In genomic region chr22:30289126-30289979, GRCh38 we compare ENCODE assay signal across 8 cellular contexts. TPM values are rescaled to one million over a fixed set of nuclear protein-coding genes. Genes with fewer than 3 reads are reported as not detected.
DNase-seq lines count a peak whose midpoint lies in the region; ATAC-seq, FAIRE-seq and TF ChIP-seq lines count a peak whose summit lies in the region.

Gene CASTOR1 (minus strand): TSS chr22:30289505. CDS start chr22:30289497, 8 bp downstream.

- peaks cover 26% of the 10 kb centered on the region for H3K36me3 ChIP-seq in right atrium auricular region
- peaks cover 0 to 13% of the 10 kb centered on the region in 2 donors for H3K36me3 ChIP-seq in psoas muscle (ENCODE audit: insufficient read depth in 1 of 2, low read depth in 1 of 2)

- H3K27ac ChIP-seq in angular gyrus (ENCODE audit: low read depth, low read length) = peak within 1 kb of the TSS; percentile 92
- H3K27ac ChIP-seq in right atrium auricular region = peak within 1 kb of the TSS; percentile 93 to 95
- peak within 1 kb of the TSS; percentile 76 for H3K27ac ChIP-seq in psoas muscle

- FAIRE-seq in GM12892 (lab: Jason Lieb, UNC) (peak; percentile 98), urothelium cell line (lab: Jason Lieb, UNC) (peak; percentile 74)

- TF ChIP-seq CTCF in right atrium auricular region (IDR thresholded peaks at IDR 0.05) (no peak), psoas muscle (IDR thresholded peaks at IDR 0.05) (no peak)

- DNase-seq in GM12892 (ENCODE audit: insufficient read length) (peak; percentile 98), NCI-H1694 (lab: John Stamatoyannopoulos, UW) (peak; percentile 90), T-helper 17 cell (peak; percentile 75 to 90 (median 89)), right atrium auricular region (ENCODE audit: low spot score) (peak; percentile 99), psoas muscle (peak; percentile 99), urothelium cell line (ENCODE audit: low spot score) (peak; percentile 100)

- H3K4me1 ChIP-seq in right atrium auricular region = peaks cover 0 to 50% of the 10 kb centered on the region in 2 donors
- peaks cover 22% of the 10 kb centered on the region for H3K4me1 ChIP-seq in psoas muscle

- H3K36me3 Mint-ChIP-seq in T-helper 17 cell (ENCODE audit: low read depth) = peaks cover 4% of the 10 kb centered on the region

- peak within 1 kb of the TSS; percentile 94 to 98 for H3K4me3 ChIP-seq in right atrium auricular region
- H3K4me3 ChIP-seq in psoas muscle = peak within 1 kb of the TSS; percentile 94

- H3K27ac Mint-ChIP-seq in T-helper 17 cell = peak within 1 kb of the TSS; percentile 89

- TF ChIP-seq POLR2A in GM12892 (IDR thresholded peaks at IDR 0.05; ENCODE audit: low read depth, low read length) = no peak

- no peaks in the 10 kb centered on the region for H3K27me3 Mint-ChIP-seq in T-helper 17 cell

- peak within 1 kb of the TSS; percentile 92 for H3K4me3 Mint-ChIP-seq in T-helper 17 cell

- peak; percentile 66 for ATAC-seq in HG02852 (IDR thresholded peaks at IDR 0.05; ENCODE audit: unreplicated experiment)
- ATAC-seq in T-helper 17 cell = peak; percentile 83
- ATAC-seq in psoas muscle = peak; percentile 93 to 95 (median 94)

- intact Hi-C loops in psoas muscle (cut with DNase I) = loop anchor here in 1 of 2 donors (2.0 kb wide), 1 partner anchor 97 kb away; the partner anchor contains the start of gene RNF215

- peaks cover 28% of the 10 kb centered on the region for H3K4me1 Mint-ChIP-seq in T-helper 17 cell

- H3K9me3 ChIP-seq in T-helper 17 cell (ENCODE audit: control insufficient read depth, low read length, poor library complexity, severe bottlenecking) (no peaks in the 10 kb centered on the region), right atrium auricular region (no peaks in the 10 kb centered on the region), psoas muscle (no peaks in the 10 kb centered on the region)

- WGBS in psoas muscle, 3 donors = 0 to 1% (median 0%) methylated on average over 55 to 85 of the region's 85 CpGs

- H3K27me3 ChIP-seq in right atrium auricular region = no peaks in the 10 kb centered on the region
- H3K27me3 ChIP-seq in psoas muscle (ENCODE audit: insufficient read depth in 3 of 3, low read length in 2 of 3) = no peaks in the 10 kb centered on the region

RNA-seq across cellular contexts. Expression of gene CASTOR1, which starts in this region (rescaled TPM):
- 4.7 TPM for polyA plus RNA-seq in GM12892 (2012; ENCODE audit: missing spikeins)
- 10 to 100 TPM; 10.6 to 12.4 TPM for total RNA-seq in T-helper 17 cell
- 10 to 100 TPM in 1 of 2 donors, 1 to 10 TPM in 1; 8.1 to 12.5 TPM for total RNA-seq in right atrium auricular region
- total RNA-seq in psoas muscle = 1 to 10 TPM in 3 of 4 donors, under 1 TPM in 1; 0.44 to 4.8 (median 2.2) TPM
- polyA plus RNA-seq in psoas muscle = 1 to 10 TPM; 1.9 to 5.1 (median 2.9) TPM

Comparison
In these comparisons a context has a peak if more than half of its experiments do, and no peak if none do; other contexts are left out.
1. Peak in every context shown above with its lines: DNase-seq, ATAC-seq, H3K4me3 ChIP-seq and H3K27ac ChIP-seq.